In genomic region chr2:34143149-34143548, GRCh38 we compare ENCODE assay signal across 10 cellular contexts.
"Had no signal": no experiment of that assay in that cellular context is flagged by ENCODE, and none has a peak within 500 bp of the region (broad histone marks: within the 10 kb centered on the region; RNA-seq: fewer than 3 reads in every experiment).

No MANE protein-coding gene starts in this region.

- H3K4me3 ChIP-seq: GM23338, K562 had no signal

- DNase-seq: H9, HCEC 1CT, IMR-90, KG1 had no signal

- ATAC-seq: GM23338, HepG2, K562 had no signal

- H3K27ac ChIP-seq: HL-60 had no signal

- FAIRE-seq: H1, H54, HepG2, K562 had no signal
